1 cellular context compared by ENCODE assay signal in the genomic region with DNA sequence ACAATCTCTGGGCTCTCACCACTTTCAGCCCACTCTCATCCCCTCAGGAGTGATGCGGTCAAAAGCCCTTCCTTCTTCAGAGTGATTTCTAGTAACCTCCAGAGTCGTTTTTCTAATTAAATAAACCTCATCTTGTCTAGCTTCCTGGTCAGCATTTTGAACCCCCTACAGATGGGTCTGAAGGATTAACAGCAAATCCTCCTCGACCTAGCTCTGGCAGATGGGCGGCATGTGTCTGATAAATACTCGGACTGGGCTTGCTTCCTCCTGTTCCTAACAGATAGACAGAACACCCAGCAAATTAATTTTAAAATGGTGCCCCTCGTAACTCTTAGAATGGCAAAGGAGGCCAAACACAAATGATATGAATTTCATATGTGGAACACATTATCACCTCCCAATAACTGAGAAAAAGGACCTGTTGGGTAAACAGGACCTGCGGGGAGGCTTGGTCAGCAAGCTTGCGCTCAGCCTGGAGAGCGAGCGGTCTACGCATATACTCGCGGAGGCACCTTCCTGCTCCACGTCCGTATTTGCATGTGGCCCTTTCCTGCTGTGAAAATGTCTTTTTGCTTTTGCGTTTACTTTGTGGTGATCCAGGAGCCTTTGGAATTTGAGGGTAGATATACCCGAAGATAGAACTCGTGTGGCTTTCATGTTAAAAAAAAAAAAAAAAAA.
TF ChIP-seq lines count a peak whose summit lies in the region.

No MANE protein-coding gene starts in this region.

TF ChIP-seq in H1, 55 proteins besides CTCF, POLR2A, EP300 and RAD21:
- TF ChIP-seq, protein P1, sequence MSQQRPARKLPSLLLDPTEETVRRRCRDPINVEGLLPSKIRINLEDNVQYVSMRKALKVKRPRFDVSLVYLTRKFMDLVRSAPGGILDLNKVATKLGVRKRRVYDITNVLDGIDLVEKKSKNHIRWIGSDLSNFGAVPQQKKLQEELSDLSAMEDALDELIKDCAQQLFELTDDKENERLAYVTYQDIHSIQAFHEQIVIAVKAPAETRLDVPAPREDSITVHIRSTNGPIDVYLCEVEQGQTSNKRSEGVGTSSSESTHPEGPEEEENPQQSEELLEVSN (IDR thresholded peaks at IDR 0.05): peak; percentile 16; the same call in 1 of the 2 replicates
- no peak for TF ChIP-seq BRCA1 (IDR thresholded peaks at IDR 0.05; ENCODE audit: low read depth, low read length)
